In the genomic region with DNA sequence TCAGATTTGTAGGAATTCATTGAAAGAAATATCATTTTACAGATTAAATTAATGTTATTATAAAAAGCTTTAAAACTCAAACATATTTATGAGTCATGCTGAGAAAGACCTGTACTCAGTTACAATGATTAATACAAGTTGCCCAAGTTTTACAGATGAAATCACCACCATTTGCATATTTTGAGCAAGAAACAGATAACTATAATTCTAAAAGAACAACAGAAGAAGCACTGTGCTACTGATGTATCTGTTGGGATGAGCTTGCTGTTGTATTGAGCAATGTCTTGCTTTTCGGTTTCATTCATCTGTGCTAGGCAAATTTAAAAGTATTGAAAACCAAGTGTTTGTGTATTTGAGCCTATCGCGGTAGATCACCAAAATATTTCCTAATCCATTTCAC, we compare ENCODE assay signal across 25 cellular contexts.
"Had no signal": no experiment of that assay in that cellular context is flagged by ENCODE, and none has a peak within 500 bp of the region (broad histone marks: within the 10 kb centered on the region; RNA-seq: fewer than 3 reads in every experiment).

No MANE protein-coding gene starts in this region.

- H3K36me3 ChIP-seq: esophagus squamous epithelium, gastrocnemius medialis, left lung, sigmoid colon, spleen, WERI-Rb-1 had no signal

- H3K9ac ChIP-seq: parathyroid adenoma had no signal

- DNase-seq: activated CD4-positive, alpha-beta T cell treated with anti-CD3 and anti-CD28 coated beads for 1 hour; activated CD4-positive, alpha-beta T cell treated with anti-CD3 and anti-CD28 coated beads, Interleukin-2, amount 50 U/mL, for 4 hours; activated gamma-delta T cell; activated T-cell treated with anti-CD3 and anti-CD28 coated beads, Interleukin-2, amount 50 U/mL, for 72 hours; amniotic stem cell; cortex of kidney; effector CD4-positive, alpha-beta T cell; esophagus squamous epithelium; gastrocnemius medialis; head of caudate nucleus; left lung; midbrain; sigmoid colon; spleen; stimulated activated CD4-positive, alpha-beta T cell treated with anti-CD3 and anti-CD28 coated beads, Interleukin-4, amount 100 ng/mL, for 4 hours; T-helper 2 cell; testis; WERI-Rb-1 had no signal

- H3K27me3 Mint-ChIP-seq: activated naive CD4-positive, alpha-beta T cell treated with anti-CD3 and anti-CD28 coated beads, Interleukin-2, amount 50 U/mL, for 24 hours; brain; central memory CD8-positive, alpha-beta T cell; stimulated activated memory B cell treated with anti-CD40 and anti-IgM and Interleukin-4, amounts not matched to agents 10 μg/mL and 1 μg/mL and 100 μg/mL, for 72 hours; type B pancreatic cell had no signal

- H3K27ac Mint-ChIP-seq: activated naive CD4-positive, alpha-beta T cell treated with anti-CD3 and anti-CD28 coated beads, Interleukin-2, amount 50 U/mL, for 24 hours; activated T-cell treated with anti-CD3 and anti-CD28 coated beads, Interleukin-2, amount 50 U/mL, for 72 hours; brain; nephron; stimulated activated memory B cell treated with anti-CD40 and anti-IgM and Interleukin-4, amounts not matched to agents 10 μg/mL and 1 μg/mL and 100 μg/mL, for 72 hours; type B pancreatic cell had no signal

- H3K27ac ChIP-seq: esophagus squamous epithelium, gastrocnemius medialis, left lung, parathyroid adenoma, sigmoid colon, spleen, testis, WERI-Rb-1 had no signal

- H3K4me3 ChIP-seq: esophagus squamous epithelium, gastrocnemius medialis, left lung, sigmoid colon, spleen, testis had no signal

- H3K36me3 Mint-ChIP-seq: activated naive CD4-positive, alpha-beta T cell treated with anti-CD3 and anti-CD28 coated beads, Interleukin-2, amount 50 U/mL, for 24 hours; brain; stimulated activated memory B cell treated with anti-CD40 and anti-IgM and Interleukin-4, amounts not matched to agents 10 μg/mL and 1 μg/mL and 100 μg/mL, for 72 hours; type B pancreatic cell had no signal

- H3K4me3 Mint-ChIP-seq: activated naive CD4-positive, alpha-beta T cell treated with anti-CD3 and anti-CD28 coated beads, Interleukin-2, amount 50 U/mL, for 24 hours; activated T-cell treated with anti-CD3 and anti-CD28 coated beads, Interleukin-2, amount 50 U/mL, for 72 hours; brain; central memory CD8-positive, alpha-beta T cell; nephron; stimulated activated memory B cell treated with anti-CD40 and anti-IgM and Interleukin-4, amounts not matched to agents 10 μg/mL and 1 μg/mL and 100 μg/mL, for 72 hours; type B pancreatic cell had no signal

- H3K4me1 ChIP-seq: esophagus squamous epithelium, gastrocnemius medialis, left lung, parathyroid adenoma, sigmoid colon, spleen, testis had no signal

- H3K79me2 ChIP-seq: parathyroid adenoma had no signal

- H3K9me3 ChIP-seq: esophagus squamous epithelium, gastrocnemius medialis, left lung, sigmoid colon, spleen, testis had no signal

- H3K4me1 Mint-ChIP-seq: activated naive CD4-positive, alpha-beta T cell treated with anti-CD3 and anti-CD28 coated beads, Interleukin-2, amount 50 U/mL, for 24 hours; brain; central memory CD8-positive, alpha-beta T cell; nephron; stimulated activated memory B cell treated with anti-CD40 and anti-IgM and Interleukin-4, amounts not matched to agents 10 μg/mL and 1 μg/mL and 100 μg/mL, for 72 hours had no signal

- H2AFZ ChIP-seq: parathyroid adenoma had no signal

- H3K27me3 ChIP-seq: esophagus squamous epithelium, gastrocnemius medialis, left lung, sigmoid colon, spleen, testis had no signal

- H3K9me3 Mint-ChIP-seq: activated T-cell treated with anti-CD3 and anti-CD28 coated beads, Interleukin-2, amount 50 U/mL, for 72 hours; brain; nephron; stimulated activated memory B cell treated with anti-CD40 and anti-IgM and Interleukin-4, amounts not matched to agents 10 μg/mL and 1 μg/mL and 100 μg/mL, for 72 hours; type B pancreatic cell had no signal
